In genomic region chr17:17701112-17701511, GRCh38 we compare ENCODE assay signal across 13 cellular contexts. TPM values are rescaled to one million over a fixed set of nuclear protein-coding genes. Genes with fewer than 3 reads are reported as not detected.
A peak's percentile ranks its signal among the peaks of the same experiment; 100 is the strongest.
DNase-seq lines count a peak whose midpoint lies in the region; ATAC-seq and TF ChIP-seq lines count a peak whose summit lies in the region.
"Had no signal": no experiment of that assay in that cellular context is flagged by ENCODE, and none has a peak within 500 bp of the region (broad histone marks: within the 10 kb centered on the region; RNA-seq: fewer than 3 reads in every experiment).

No MANE protein-coding gene starts in this region.

- H3K9me3 ChIP-seq in BLaER1 treated with 17β-estradiol and CSF1 and Interleukin-3, amounts not matched to agents 10 nM and 100 nM (replicated peaks in 1 of 11), result no peaks in the 10 kb centered on the region
- peaks cover 2% of the 10 kb centered on the region for H3K9me3 ChIP-seq in trophoblast cell (ENCODE audit: insufficient read depth, low read depth, low read length)

- H3K36me3 ChIP-seq in BLaER1 treated with 17β-estradiol and CSF1 and Interleukin-3, amounts not matched to agents 10 nM and 100 nM, result peaks cover 0 to 30% (median 17%) of the 10 kb centered on the region in 11 experiments; a peak in 14 of 22 replicates
- peaks cover 2% of the 10 kb centered on the region in 2 experiments for H3K36me3 ChIP-seq in trophoblast cell (ENCODE audit: control insufficient read depth in 1 of 2, insufficient read depth in 2 of 2, low read length in 2 of 2)

- peak overlapping the region; percentile 48 for H3K27ac Mint-ChIP-seq in glutamatergic neuron (ENCODE audit: unreplicated experiment)
- H3K27ac Mint-ChIP-seq: activated CD8-positive, alpha-beta T cell treated with anti-CD3 and anti-CD28 coated beads for 36 hours had no signal

- H3K27me3 Mint-ChIP-seq in glutamatergic neuron (ENCODE audit: unreplicated experiment), result peaks cover 33% of the 10 kb centered on the region
- H3K27me3 Mint-ChIP-seq: activated CD8-positive, alpha-beta T cell treated with anti-CD3 and anti-CD28 coated beads for 36 hours had no signal

- no CpG with 5 or more reads among the region's 2 CpGs for WGBS in trophoblast cell (ENCODE audit: extremely low coverage, insufficient coverage, insufficient read length)

- peak overlapping the region in 6 of 11 experiments; percentile 5 to 69 (median 52); a peak in 5 of 22 replicates for H3K9ac ChIP-seq in BLaER1 treated with 17β-estradiol and CSF1 and Interleukin-3, amounts not matched to agents 10 nM and 100 nM
- no peak overlapping the region for H3K9ac ChIP-seq in trophoblast cell (ENCODE audit: low read length)

- no peak overlapping the region for H3K14ac ChIP-seq in trophoblast cell (ENCODE audit: low read length)

- H3K9me3 Mint-ChIP-seq in glutamatergic neuron (ENCODE audit: unreplicated experiment), result peaks cover 17% of the 10 kb centered on the region
- H3K9me3 Mint-ChIP-seq: activated CD8-positive, alpha-beta T cell treated with anti-CD3 and anti-CD28 coated beads for 36 hours had no signal

- no peak overlapping the region for H2AK5ac ChIP-seq in trophoblast cell (ENCODE audit: low read length)

- peaks cover 92 to 100% (median 99%) of the 10 kb centered on the region in 11 experiments for H4K20me1 ChIP-seq in BLaER1 treated with 17β-estradiol and CSF1 and Interleukin-3, amounts not matched to agents 10 nM and 100 nM

- H3K4me3 ChIP-seq in BLaER1 treated with 17β-estradiol and CSF1 and Interleukin-3, amounts not matched to agents 10 nM and 100 nM, result peak overlapping the region in 1 of 10 experiments; percentile 34; a peak in 1 of 20 replicates
- H3K4me3 ChIP-seq in trophoblast cell (ENCODE audit: low read depth, low read length) (no peak overlapping the region), foreskin fibroblast (ENCODE audit: low read depth in 1 of 2, low read length in 2 of 2) (no peak overlapping the region)

- H4K91ac ChIP-seq in trophoblast cell (ENCODE audit: low read depth, low read length), result no peak overlapping the region

- no peak overlapping the region for H3K4ac ChIP-seq in trophoblast cell (ENCODE audit: low read depth, low read length)

- no peak overlapping the region for H2BK120ac ChIP-seq in trophoblast cell (ENCODE audit: insufficient read depth, low read length, poor library complexity)

- H4K8ac ChIP-seq in trophoblast cell (ENCODE audit: low read depth, low read length), result no peak overlapping the region

- DNase-seq in glutamatergic neuron (no peak), trophoblast cell (no peak), KBM-7 (no peak), foreskin fibroblast (no peak), NCI-H1092 (lab: John Stamatoyannopoulos, UW) (no peak)
- DNase-seq: ACHN; activated CD8-positive, alpha-beta T cell treated with anti-CD3 and anti-CD28 coated beads for 36 hours; cortex of kidney; NCI-H187 had no signal

- no peak for ATAC-seq in GM19397 (IDR thresholded peaks at IDR 0.05; ENCODE audit: unreplicated experiment)
- ATAC-seq: activated CD8-positive, alpha-beta T cell treated with anti-CD3 and anti-CD28 coated beads for 36 hours; SK-N-SH treated with all-trans-retinoic acid at 6 μM for 48 hours had no signal

- peaks cover 43% of the 10 kb centered on the region for H3K4me1 Mint-ChIP-seq in glutamatergic neuron (ENCODE audit: low read depth, unreplicated experiment)

- peaks cover 52 to 98% (median 95%) of the 10 kb centered on the region in 10 experiments for H3K4me1 ChIP-seq in BLaER1 treated with 17β-estradiol and CSF1 and Interleukin-3, amounts not matched to agents 10 nM and 100 nM
- H3K4me1 ChIP-seq in trophoblast cell (ENCODE audit: control insufficient read depth in 1 of 2, insufficient read depth in 2 of 2, low read length in 2 of 2), result peaks cover 30 to 33% of the 10 kb centered on the region in 2 experiments

- H3K27ac ChIP-seq in BLaER1 treated with 17β-estradiol and CSF1 and Interleukin-3, amounts not matched to agents 10 nM and 100 nM, result no peak overlapping the region
- H3K27ac ChIP-seq in VCaP (peak overlapping the region; percentile 98), trophoblast cell (ENCODE audit: low read depth, low read length) (no peak overlapping the region)

- H2AFZ ChIP-seq in trophoblast cell (ENCODE audit: insufficient read depth, low read length, poor library complexity), result no peak overlapping the region

- H3K27me3 ChIP-seq in BLaER1 treated with 17β-estradiol and CSF1 and Interleukin-3, amounts not matched to agents 10 nM and 100 nM, result peaks cover 18 to 30% (median 25%) of the 10 kb centered on the region in 11 experiments
- peaks cover 24% of the 10 kb centered on the region for H3K27me3 ChIP-seq in trophoblast cell (ENCODE audit: insufficient read depth, low read length)

- peak overlapping the region; percentile 76 for H3K4me3 Mint-ChIP-seq in glutamatergic neuron (ENCODE audit: unreplicated experiment)
- H3K4me3 Mint-ChIP-seq: activated CD8-positive, alpha-beta T cell treated with anti-CD3 and anti-CD28 coated beads for 36 hours had no signal

- H2BK12ac ChIP-seq in trophoblast cell (ENCODE audit: low read length), result no peak overlapping the region

- H3K4me2 ChIP-seq in BLaER1 treated with 17β-estradiol and CSF1 and Interleukin-3, amounts not matched to agents 10 nM and 100 nM, result peak overlapping the region; percentile 89 to 100 (median 98)
- no peak overlapping the region for H3K4me2 ChIP-seq in trophoblast cell (ENCODE audit: low read length)

- no peak overlapping the region for H2BK5ac ChIP-seq in trophoblast cell (ENCODE audit: low read depth, low read length, poor library complexity)

- H4K12ac ChIP-seq in trophoblast cell (ENCODE audit: low read depth, low read length), result no peak overlapping the region

- H3K79me2 ChIP-seq in trophoblast cell (ENCODE audit: control insufficient read depth, insufficient read depth, low read length, poor library complexity), result peaks cover 6% of the 10 kb centered on the region

- no peaks in the 10 kb centered on the region for H3K79me1 ChIP-seq in trophoblast cell (ENCODE audit: low read length)

- peak overlapping the region; percentile 22 for H3K18ac ChIP-seq in trophoblast cell (ENCODE audit: low read length)

- TF ChIP-seq CTCF in VCaP (conservative IDR thresholded peaks at IDR 0.05), result no peak
- TF ChIP-seq CTCF in glutamatergic neuron (IDR thresholded peaks at IDR 0.05; ENCODE audit: partially characterized antibody, unreplicated experiment), result no peak
- no peak for TF ChIP-seq CTCF in foreskin fibroblast (IDR thresholded peaks at IDR 0.05; ENCODE audit: low read depth, low read length)

- in situ Hi-C loops in KBM-7 (cut with MboI; ENCODE audit: low pct_unique_long_range_greater_than_20kb, low sequenced_read_pairs), result no loop called here

- H3K23ac ChIP-seq in trophoblast cell (ENCODE audit: low read length), result no peak overlapping the region

- no peaks in the 10 kb centered on the region for H3K36me3 Mint-ChIP-seq in glutamatergic neuron (ENCODE audit: unreplicated experiment)

RNA-seq across cellular contexts. Expression of gene RAI1, which starts 19.9 kb away (rescaled TPM):
- 70.2 TPM for total RNA-seq in glutamatergic neuron (ENCODE audit: unreplicated experiment)
- 16.7 and 17.4 TPM in 2 replicates for polyA plus RNA-seq in trophoblast cell (2013)
